Comparison of ENCODE assay signal across 1 cellular context in genomic region chr19:18319591-18320135, GRCh38.
TF ChIP-seq lines count a peak whose summit lies in the region.

No MANE protein-coding gene starts in this region.

TF ChIP-seq in HepG2, 621 proteins besides CTCF, POLR2A, EP300 and RAD21 (continued from another document and continues in another):
- TF ChIP-seq PATZ1 (CRISPR knock-in tag; IDR thresholded peaks at IDR 0.05), result peak; percentile 87
- peak; percentile 6; the same call in 1 of the 2 replicates for TF ChIP-seq LCORL (IDR thresholded peaks at IDR 0.05)
- peak; percentile 92 for TF ChIP-seq LCORL (CRISPR knock-in tag; IDR thresholded peaks at IDR 0.05)
- peak; percentile 81 for TF ChIP-seq FOXK1 (CRISPR knock-in tag; IDR thresholded peaks at IDR 0.05; ENCODE audit: borderline replicate concordance, low read depth)
- 0 out of 2 replicates have a peak, but pooled peaks have one; percentile 54 for TF ChIP-seq GTF3A (CRISPR knock-in tag; conservative IDR thresholded peaks at IDR 0.05)
- peak; percentile 65 for TF ChIP-seq NR2C2 (CRISPR knock-in tag; IDR thresholded peaks at IDR 0.05; ENCODE audit: borderline replicate concordance)
- no peak for TF ChIP-seq ZNF589 (CRISPR knock-in tag; conservative IDR thresholded peaks at IDR 0.05)
- TF ChIP-seq BCL6 (CRISPR knock-in tag; IDR thresholded peaks at IDR 0.05), result peak; percentile 75
- TF ChIP-seq ZFP36L2 (CRISPR knock-in tag; IDR thresholded peaks at IDR 0.05), result no peak
- peak; percentile 68 for TF ChIP-seq THAP11 (CRISPR knock-in tag; IDR thresholded peaks at IDR 0.05)
- TF ChIP-seq NCOR1 (IDR thresholded peaks at IDR 0.05; ENCODE audit: borderline replicate concordance, low read length), result peak; percentile 38; the same call in 1 of the 2 replicates
- TF ChIP-seq JUN (CRISPR knock-in tag; IDR thresholded peaks at IDR 0.05), result peak; percentile 61; the same call in 1 of the 2 replicates
- peak; percentile 85 for TF ChIP-seq ZBTB21 (CRISPR knock-in tag; IDR thresholded peaks at IDR 0.05)
- peak; percentile 91 for TF ChIP-seq ARID5B (CRISPR knock-in tag; IDR thresholded peaks at IDR 0.05)
- TF ChIP-seq NR2F1 (CRISPR knock-in tag; IDR thresholded peaks at IDR 0.05), result peak in 1 of 2 experiments; percentile 48; a peak in 3 of 4 replicates
- peak; percentile 26; the same call in 1 of the 2 replicates for TF ChIP-seq GABPB1 (CRISPR knock-in tag; IDR thresholded peaks at IDR 0.05)
- TF ChIP-seq ZNF331 (CRISPR knock-in tag; IDR thresholded peaks at IDR 0.05), result peak; percentile 84
- peak; percentile 47; the same call in 1 of the 2 replicates for TF ChIP-seq HIVEP1 (CRISPR knock-in tag; IDR thresholded peaks at IDR 0.05)
- peak; percentile 83; the same call in 1 of the 2 replicates for TF ChIP-seq ZNF607 (CRISPR knock-in tag; IDR thresholded peaks at IDR 0.05; ENCODE audit: borderline replicate concordance)
- peak; percentile 36; the same call in 1 of the 2 replicates for TF ChIP-seq RFX3 (CRISPR knock-in tag; IDR thresholded peaks at IDR 0.05)
- 0 out of 2 replicates have a peak, but pooled peaks have one; percentile 57 for TF ChIP-seq ZFP91 (CRISPR knock-in tag; IDR thresholded peaks at IDR 0.05; ENCODE audit: borderline replicate concordance)
- TF ChIP-seq ZNF326 (CRISPR knock-in tag; IDR thresholded peaks at IDR 0.05; ENCODE audit: borderline replicate concordance), result no peak
- peak; percentile 33; the same call in 1 of the 2 replicates for TF ChIP-seq ZNF414 (CRISPR knock-in tag; IDR thresholded peaks at IDR 0.05)
- TF ChIP-seq PHF8 (CRISPR knock-in tag; IDR thresholded peaks at IDR 0.05), result peak; percentile 43
- 0 out of 2 replicates have a peak, but pooled peaks have one; percentile 33 for TF ChIP-seq NAIF1 (CRISPR knock-in tag; IDR thresholded peaks at IDR 0.05; ENCODE audit: borderline replicate concordance)
- TF ChIP-seq NR1H2 (CRISPR knock-in tag; IDR thresholded peaks at IDR 0.05; ENCODE audit: borderline replicate concordance, low read depth), result no peak
- TF ChIP-seq MED1 (CRISPR knock-in tag; IDR thresholded peaks at IDR 0.05), result peak; percentile 97
- no peak for TF ChIP-seq ZBTB39 (CRISPR knock-in tag; IDR thresholded peaks at IDR 0.05)
- no peak for TF ChIP-seq ZBTB44 (CRISPR knock-in tag; IDR thresholded peaks at IDR 0.05)
- TF ChIP-seq RERE (CRISPR knock-in tag; IDR thresholded peaks at IDR 0.05; ENCODE audit: low read depth), result peak; percentile 55; the same call in 1 of the 2 replicates
- TF ChIP-seq BORCS8-MEF2B (CRISPR knock-in tag; IDR thresholded peaks at IDR 0.05), result peak; percentile 47; the same call in 1 of the 2 replicates
- TF ChIP-seq KDM5B (CRISPR knock-in tag; IDR thresholded peaks at IDR 0.05; ENCODE audit: borderline replicate concordance), result peak; percentile 7; the same call in 1 of the 2 replicates
- peak; percentile 29; the same call in 1 of the 2 replicates for TF ChIP-seq TAF1 (CRISPR knock-in tag; IDR thresholded peaks at IDR 0.05)
- no peak for TF ChIP-seq NCOA5 (CRISPR knock-in tag; IDR thresholded peaks at IDR 0.05)
- TF ChIP-seq KLF13 (CRISPR knock-in tag; IDR thresholded peaks at IDR 0.05), result no peak
- TF ChIP-seq HIC2 (CRISPR knock-in tag; IDR thresholded peaks at IDR 0.05; ENCODE audit: low read depth), result peak; percentile 79; the same call in 1 of the 2 replicates
- TF ChIP-seq SIX1 (CRISPR knock-in tag; IDR thresholded peaks at IDR 0.05; ENCODE audit: borderline replicate concordance), result peak; percentile 63; the same call in 1 of the 2 replicates
- TF ChIP-seq HHEX (CRISPR knock-in tag; IDR thresholded peaks at IDR 0.05), result peak; percentile 52; the same call in 1 of the 2 replicates
- 0 out of 2 replicates have a peak, but pooled peaks have one; percentile 5 for TF ChIP-seq FOXP1 (IDR thresholded peaks at IDR 0.05)
- TF ChIP-seq FOXP1 (CRISPR knock-in tag; IDR thresholded peaks at IDR 0.05), result peak; percentile 99
